In genomic region chr7:134458806-134459698, GRCh38 we compare ENCODE assay signal across 8 cellular contexts. TPM values are rescaled to one million over a fixed set of nuclear protein-coding genes. Genes with fewer than 3 reads are reported as not detected.
DNase-seq lines count a peak whose midpoint lies in the region; ATAC-seq, FAIRE-seq and TF ChIP-seq lines count a peak whose summit lies in the region.

Gene AKR1B1 (minus strand): TSS chr7:134459100. CDS start chr7:134459062, 38 bp downstream.

- H3K79me2 ChIP-seq in HepG2 (ENCODE audit: insufficient read depth, low read length), result peaks cover 13% of the 10 kb centered on the region

- POLR2A ChIA-PET in HepG2 (lab: Yijun Ruan, JAX), result interaction anchor here (1.1 to 2.0 kb wide), 2 partner anchors 22 to 26 kb away, joined by 3 to 8 read pairs; no protein-coding TSS in a partner anchor

- peak; percentile 93 for ATAC-seq in GM19023 (IDR thresholded peaks at IDR 0.05; ENCODE audit: unreplicated experiment)
- peak; percentile 93 for ATAC-seq in HG03196 (IDR thresholded peaks at IDR 0.05; ENCODE audit: unreplicated experiment)
- ATAC-seq in HepG2, result peak; percentile 97

- H3K4me2 ChIP-seq in HepG2 (ENCODE audit: low read depth, low read length), result peak within 1 kb of the TSS; percentile 72

- H3K9me3 ChIP-seq in HepG2 (ENCODE audit: low read length), result peaks cover 2% of the 10 kb centered on the region; the same call in 1 of the 2 replicates

- peak within 1 kb of the TSS; percentile 49 for H3K27ac ChIP-seq in HepG2 (ENCODE audit: extremely low read length, insufficient read depth, low read length)

- in situ Hi-C loops in HepG2 (cut with HindIII; ENCODE audit: extremely low pct_ligation_motif_present, low pct_unique_long_range_greater_than_20kb), result no loop called here

- peak within 1 kb of the TSS; percentile 71 for H3K9ac ChIP-seq in HepG2 (ENCODE audit: insufficient read depth, low read depth, low read length)

- 1% methylated on average over 38 of the region's 61 CpGs for whole genome bisulfite sequencing in HepG2 (ENCODE audit: low lambda C conversion rate)

- no peak for FAIRE-seq in HepG2 (lab: Jason Lieb, UNC)

- no TSS peak for BruUV-seq in HepG2 (replicated peaks; lab: Mats Ljungman, UMichigan)

- DNase-seq in AG09319 (ENCODE audit: extremely low read depth, low read depth), result peak; percentile 81
- peak; percentile 93 to 95 for DNase-seq in NCI-H524 (lab: John Stamatoyannopoulos, UW)
- DNase-seq in activated CD4-positive, alpha-beta T cell treated with anti-CD3 and anti-CD28 coated beads, Interleukin-2, amount 50 U/mL, for 4 hours, result peak; percentile 77 to 78
- DNase-seq in dermis blood vessel endothelial cell, result peak; percentile 93
- peak; percentile 84 for DNase-seq in HepG2 (ENCODE audit: low spot score)
- DNase-seq in stimulated activated CD4-positive, alpha-beta T cell treated with anti-CD3 and anti-CD28 coated beads, Interleukin-4, amount 100 ng/mL, for 24 hours, result peak; percentile 89

- CTCF ChIA-PET in HepG2 (lab: Yijun Ruan, JAX; ENCODE audit: low intra/inter-chr PET ratio, low total read pairs), result no interaction called here

- peak within 1 kb of the TSS; percentile 78 to 89 (median 80) for H3K4me3 ChIP-seq in HepG2 (replicated peaks in 1 of 3; ENCODE audit: insufficient read depth in 1 of 3, low read depth in 2 of 3, low read length in 3 of 3)

- no peak for TF ChIP-seq RAD21 in HepG2 (CRISPR knock-in tag; IDR thresholded peaks at IDR 0.05)

- H3K4me1 ChIP-seq in HepG2 (ENCODE audit: insufficient read depth, low read length), result peaks cover 30% of the 10 kb centered on the region

- H3K27me3 ChIP-seq in HepG2 (ENCODE audit: control insufficient read depth in 1 of 2, insufficient read depth in 2 of 2, low read length in 2 of 2), result no peaks in the 10 kb centered on the region

- intact Hi-C loops in HepG2 (cut with micrococcal nuclease; ENCODE audit: unreplicated experiment), result loop anchor here (1.0 kb wide), 1 partner anchor 27 kb away; no protein-coding TSS in a partner anchor

- peak; percentile 70 for TF ChIP-seq CTCF in AG09319 (IDR thresholded peaks at IDR 0.05; ENCODE audit: low read depth, low read length)
- TF ChIP-seq CTCF in HepG2 (CRISPR knock-in tag; IDR thresholded peaks at IDR 0.05), result peak; percentile 51

- no peaks in the 10 kb centered on the region for H4K20me1 ChIP-seq in HepG2 (ENCODE audit: insufficient read depth, low read length)

- peaks cover 0 to 3% of the 10 kb centered on the region in 2 experiments; a peak in 2 of 5 replicates for H3K36me3 ChIP-seq in HepG2 (replicated peaks in 1 of 2; ENCODE audit: control insufficient read depth in 1 of 2, insufficient read depth in 2 of 2, low read length in 2 of 2)

- peak; percentile 21 to 78; a peak in 2 of 4 replicates for TF ChIP-seq POLR2A in HepG2 (IDR thresholded peaks at IDR 0.05; ENCODE audit: insufficient read depth in 1 of 2, low read depth in 2 of 2, low read length in 2 of 2)

- H2AFZ ChIP-seq in HepG2 (ENCODE audit: low read length), result peak within 1 kb of the TSS; percentile 34

- TF ChIP-seq EP300 in HepG2 (IDR thresholded peaks at IDR 0.05; ENCODE audit: low read depth in 2 of 2, low read length in 2 of 2) (no peak), HepG2 (CRISPR knock-in tag; IDR thresholded peaks at IDR 0.05; ENCODE audit: borderline replicate concordance) (no peak)

TF ChIP-seq in HepG2, 621 proteins besides CTCF, POLR2A, EP300 and RAD21 (continues in another document):
- no peak for TF ChIP-seq SRSF4 (IDR thresholded peaks at IDR 0.05; ENCODE audit: low read depth, low read length, poor library complexity, severe bottlenecking)
- TF ChIP-seq ATF3 (CRISPR knock-in tag; IDR thresholded peaks at IDR 0.05), result no peak; the same call in 1 of the 2 replicates
- TF ChIP-seq ZNF142 (CRISPR knock-in tag; IDR thresholded peaks at IDR 0.05), result 0 out of 2 replicates have a peak, but pooled peaks have one; percentile 62
- TF ChIP-seq JUN (CRISPR knock-in tag; IDR thresholded peaks at IDR 0.05), result no peak
- peak; percentile 54; the same call in 1 of the 2 replicates for TF ChIP-seq SP2 (CRISPR knock-in tag; IDR thresholded peaks at IDR 0.05)
- TF ChIP-seq ZBTB33 (CRISPR knock-in tag; IDR thresholded peaks at IDR 0.05), result no peak
- no peak for TF ChIP-seq ZNF577 (CRISPR knock-in tag; IDR thresholded peaks at IDR 0.05; ENCODE audit: borderline replicate concordance, low read depth)
- TF ChIP-seq ELF1 (CRISPR knock-in tag; IDR thresholded peaks at IDR 0.05), result peak; percentile 64

RNA-seq across cellular contexts. Expression of gene AKR1B1, which starts in this region (rescaled TPM):
- 43.4 and 65.0 TPM in 2 replicates for total RNA-seq in dermis blood vessel endothelial cell
- total RNA-seq in HepG2 (2016; rRNA removed; fragmentation: Illumina TruSeq; extraction: Trizol), result 89.9 and 123 TPM in 2 replicates
- total RNA-seq in HepG2 (2016; cell fraction: cytosol; rRNA removed; fragmentation: Illumina TruSeq; extraction: Trizol; ENCODE audit: low read depth), result 18.6 and 21.8 TPM in 2 replicates
- 90.1 and 128 TPM in 2 replicates for total RNA-seq in HepG2 (2016; cell fraction: insoluble cytoplasmic fraction; rRNA removed; fragmentation: Illumina TruSeq; extraction: Trizol)
- 35.9 and 44.9 TPM in 2 replicates for total RNA-seq in HepG2 (2016; cell fraction: membrane; rRNA removed; fragmentation: Illumina TruSeq; extraction: Trizol)
- total RNA-seq in HepG2 (2016; cell fraction: nucleus; rRNA removed; fragmentation: Illumina TruSeq; extraction: Trizol), result 54.7 and 57.3 TPM in 2 replicates
- polyA plus RNA-seq in HepG2 (2011; rRNA removed), result 110 and 133 TPM in 2 replicates
- 110 and 134 TPM in 2 replicates for polyA plus RNA-seq in HepG2 (2011; cell fraction: cytosol; rRNA removed)
- polyA plus RNA-seq in HepG2 (2011; cell fraction: nucleus; rRNA removed), result 174 and 175 TPM in 2 replicates
- 75.6 and 118 TPM in 2 replicates for polyA plus RNA-seq in HepG2 (2012)
- 34.8 and 35.7 TPM in 2 replicates for polyA plus RNA-seq in HepG2 (2016; cell fraction: cytosol; fragmentation: Illumina TruSeq; extraction: Trizol; ENCODE audit: low read depth)
- 202 TPM in 2 replicates for polyA plus RNA-seq in HepG2 (2016; cell fraction: insoluble cytoplasmic fraction; fragmentation: Illumina TruSeq; extraction: Trizol; ENCODE audit: low read depth)
- 50.2 and 53.2 TPM in 2 replicates for polyA plus RNA-seq in HepG2 (2016; cell fraction: membrane; fragmentation: Illumina TruSeq; extraction: Trizol; ENCODE audit: low read depth)
- 130 and 138 TPM in 2 replicates for polyA plus RNA-seq in HepG2 (2016; cell fraction: nucleus; fragmentation: Illumina TruSeq; extraction: Trizol; ENCODE audit: insufficient read depth, low read depth)
- 62.1 and 271 TPM in 2 replicates for polyA minus RNA-seq in HepG2 (2011; rRNA and poly(A)+ RNA removed; ENCODE audit: low replicate concordance)
- polyA minus RNA-seq in HepG2 (2011; cell fraction: cytosol; rRNA and poly(A)+ RNA removed), result 22.2 and 30.0 TPM in 2 replicates
- 30.1 and 34.6 TPM in 2 replicates for polyA minus RNA-seq in HepG2 (2011; cell fraction: nucleus; rRNA and poly(A)+ RNA removed)

Comparison
In these comparisons a context has a peak if more than half of its experiments do, and no peak if none do; other contexts are left out.
1. Peak in every context shown above with its lines: DNase-seq, ATAC-seq, H3K4me3 ChIP-seq and H3K27ac ChIP-seq.